Comparison of ENCODE assay signal across 8 cellular contexts in genomic region chr18:57802166-57802868, GRCh38. TPM values are rescaled to one million over a fixed set of nuclear protein-coding genes. Genes with fewer than 3 reads are reported as not detected.
DNase-seq lines count a peak whose midpoint lies in the region; ATAC-seq and TF ChIP-seq lines count a peak whose summit lies in the region.

No MANE protein-coding gene starts in this region.

- H3K4me2 ChIP-seq in neural progenitor cell = peak overlapping the region; percentile 99

- peaks cover 23% of the 10 kb centered on the region for H4K20me1 ChIP-seq in neural progenitor cell (ENCODE audit: low read depth)

- H3K4me1 Mint-ChIP-seq in endodermal cell = peaks cover 16% of the 10 kb centered on the region
- peaks cover 15% of the 10 kb centered on the region for H3K4me1 Mint-ChIP-seq in neural progenitor cell

- DNase-seq in DMS79 treated with DMSO at 0.1 percent for 48 hours (lab: John Stamatoyannopoulos, UW) = peak; percentile 38
- DNase-seq in DMS79 (lab: John Stamatoyannopoulos, UW) = no peak
- DNase-seq in NCI-H146 treated with DMSO at 0.1 percent for 48 hours (lab: John Stamatoyannopoulos, UW; ENCODE audit: unreplicated experiment) = peak; percentile 60
- DNase-seq in endodermal cell = peak; percentile 80
- DNase-seq in neural progenitor cell (ENCODE audit: low spot score) = peak; percentile 35
- no peak for DNase-seq in NCI-H2029 (lab: John Stamatoyannopoulos, UW)

- H3K4me3 ChIP-seq in endodermal cell (ENCODE audit: low read length) (peak overlapping the region; percentile 83), neural progenitor cell (peak overlapping the region; percentile 63)

- H3K36me3 Mint-ChIP-seq in endodermal cell (ENCODE audit: low read depth) (no peaks in the 10 kb centered on the region), neural progenitor cell (no peaks in the 10 kb centered on the region)

- peak overlapping the region; percentile 61 for H3K27ac Mint-ChIP-seq in endodermal cell
- no peak overlapping the region for H3K27ac Mint-ChIP-seq in neural progenitor cell

- peaks cover 3% of the 10 kb centered on the region for H3F3A ChIP-seq in neural progenitor cell (ENCODE audit: low read depth)

- H3K9me3 ChIP-seq in endodermal cell (ENCODE audit: control insufficient read depth, low read length) = no peaks in the 10 kb centered on the region
- no peaks in the 10 kb centered on the region for H3K9me3 ChIP-seq in neural progenitor cell (ENCODE audit: low read depth)

- no peaks in the 10 kb centered on the region for H3K9me3 Mint-ChIP-seq in endodermal cell
- H3K9me3 Mint-ChIP-seq in neural progenitor cell = no peaks in the 10 kb centered on the region

- H3K36me3 ChIP-seq in endodermal cell (ENCODE audit: control insufficient read depth, insufficient read depth, low read length) (no peaks in the 10 kb centered on the region), neural progenitor cell (no peaks in the 10 kb centered on the region)

- H3K4me3 Mint-ChIP-seq in endodermal cell (peak overlapping the region; percentile 81), neural progenitor cell (peak overlapping the region; percentile 80)

- H3K4me1 ChIP-seq in endodermal cell (ENCODE audit: control insufficient read depth, insufficient read depth, low read length) (peaks cover 3% of the 10 kb centered on the region), neural progenitor cell (peaks cover 7% of the 10 kb centered on the region)

- ATAC-seq in GM19328 (IDR thresholded peaks at IDR 0.05; ENCODE audit: unreplicated experiment) (no peak), HG02870 (IDR thresholded peaks at IDR 0.05; ENCODE audit: unreplicated experiment) (no peak)

- H3K27me3 ChIP-seq in endodermal cell (ENCODE audit: control insufficient read depth, insufficient read depth, low read length, poor library complexity, severe bottlenecking) (peaks cover 55% of the 10 kb centered on the region), neural progenitor cell (peaks cover 86% of the 10 kb centered on the region)

- TF ChIP-seq CTCF in endodermal cell (conservative IDR thresholded peaks at IDR 0.05) (no peak), neural progenitor cell (IDR thresholded peaks at IDR 0.05) (no peak)

- no peaks in the 10 kb centered on the region for H3K79me2 ChIP-seq in neural progenitor cell (ENCODE audit: low read depth)

- 1 to 4% methylated on average over 8 to 48 of the region's 48 CpGs for WGBS in endodermal cell (ENCODE audit: insufficient coverage in 1 of 2, insufficient read length in 1 of 2), 2 experiments

- H3K27ac ChIP-seq in endodermal cell (ENCODE audit: low read depth, low read length) (no peak overlapping the region), neural progenitor cell (no peak overlapping the region)

- no peak overlapping the region for H3K9ac ChIP-seq in endodermal cell (ENCODE audit: extremely low read depth, low read length, poor library complexity, severe bottlenecking)
- no peak overlapping the region for H3K9ac ChIP-seq in neural progenitor cell

- H2AFZ ChIP-seq in neural progenitor cell (replicated peaks) = peak overlapping the region; percentile 68

- H3K27me3 Mint-ChIP-seq in endodermal cell (ENCODE audit: insufficient read depth) = peaks cover 27% of the 10 kb centered on the region
- H3K27me3 Mint-ChIP-seq in neural progenitor cell (ENCODE audit: insufficient read depth, low read depth) = peaks cover 51% of the 10 kb centered on the region

RNA-seq across cellular contexts. Expression of gene ATP8B1, which starts 0.8 kb away (rescaled TPM):
- total RNA-seq in endodermal cell = 10 to 100 TPM in 1 of 2 donors, 1 to 10 TPM in 1; 1.7 to 13.5 TPM
- 0.32 TPM for polyA plus RNA-seq in endodermal cell (2013, experiment 1 of 2)
- 0.37 TPM for polyA plus RNA-seq in endodermal cell (2013, experiment 2 of 2)
- 0.03 and 0.15 TPM in 2 replicates for total RNA-seq in neural progenitor cell (ENCODE audit: low replicate concordance)

Comparison
In these comparisons a context has a peak if more than half of its experiments do, and no peak if none do; other contexts are left out.
1. DNase-seq: peak in DMS79 treated with DMSO at 0.1 percent for 48 hours (single experiment), NCI-H146 treated with DMSO at 0.1 percent for 48 hours (single experiment), endodermal cell (single experiment) and neural progenitor cell (single experiment); none in DMS79 (single experiment) and NCI-H2029 (single experiment).